ENCODE assay signal across 7 cellular contexts in the genomic region with DNA sequence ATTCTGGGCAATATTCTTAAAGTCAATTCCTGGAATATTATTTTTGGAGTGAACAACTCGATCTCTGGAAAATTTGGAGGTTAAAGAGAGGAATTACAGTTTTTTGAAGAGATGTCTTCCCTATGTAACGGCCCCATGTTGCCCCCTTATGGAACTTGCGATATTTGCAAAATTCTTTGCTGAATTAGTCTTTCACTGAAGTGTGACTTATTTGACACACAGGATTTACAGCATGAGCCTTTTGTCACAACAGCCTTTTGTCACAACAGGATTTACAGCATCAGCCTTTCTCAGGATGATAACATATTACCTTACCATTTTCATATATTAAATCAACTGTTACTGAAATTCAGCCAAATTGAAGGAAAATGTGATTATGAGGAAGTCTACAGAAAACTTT. TPM values are rescaled to one million over a fixed set of nuclear protein-coding genes. Genes with fewer than 3 reads are reported as not detected.
DNase-seq lines count a peak whose midpoint lies in the region; ATAC-seq and TF ChIP-seq lines count a peak whose summit lies in the region.

No MANE protein-coding gene starts in this region.

- H3K4me3 Mint-ChIP-seq in activated CD8-positive, alpha-beta T cell treated with anti-CD3 and anti-CD28 coated beads for 36 hours, result no peak overlapping the region

- peak; percentile 58 for ATAC-seq in activated CD8-positive, alpha-beta T cell treated with anti-CD3 and anti-CD28 coated beads for 36 hours
- ATAC-seq in HG03095 (IDR thresholded peaks at IDR 0.05; ENCODE audit: unreplicated experiment), result no peak

- H3K36me3 Mint-ChIP-seq in activated CD8-positive, alpha-beta T cell treated with anti-CD3 and anti-CD28 coated beads for 36 hours (ENCODE audit: low read depth), result no peaks in the 10 kb centered on the region

- TF ChIP-seq CTCF in activated CD8-positive, alpha-beta T cell treated with anti-CD3 and anti-CD28 coated beads for 36 hours (IDR thresholded peaks at IDR 0.05), result peak; percentile 83

- in situ Hi-C loops in G401 (cut with HindIII; ENCODE audit: low sequenced_read_pairs), result no loop called here

- POLR2A ChIA-PET in activated CD8-positive, alpha-beta T cell treated with anti-CD3 and anti-CD28 coated beads for 36 hours (lab: Charles Lee), result interaction anchor here (0.9 kb wide), 1 partner anchor 17 kb away, joined by 4 read pairs; no protein-coding TSS in a partner anchor

- DNase-seq in G401 (ENCODE audit: low spot score) (peak; percentile 70), H4 (ENCODE audit: low spot score) (peak; percentile 60), NCI-H2196 treated with DMSO at 0.1 percent for 48 hours (lab: John Stamatoyannopoulos, UW; ENCODE audit: unreplicated experiment) (peak; percentile 33), head of caudate nucleus (peak in 23 of 42 donors; percentile 10 to 72 (median 45))
- DNase-seq in activated CD8-positive, alpha-beta T cell treated with anti-CD3 and anti-CD28 coated beads for 36 hours, result peak; percentile 56
- peak; percentile 41 for DNase-seq in stimulated activated CD8-positive, alpha-beta memory T cell treated with anti-CD3 and anti-CD28 coated beads, Interleukin-4, amount 100 ng/mL, for 48 hours

- peaks cover 6% of the 10 kb centered on the region for H3K27me3 Mint-ChIP-seq in activated CD8-positive, alpha-beta T cell treated with anti-CD3 and anti-CD28 coated beads for 36 hours

- CTCF ChIA-PET in activated CD8-positive, alpha-beta T cell treated with anti-CD3 and anti-CD28 coated beads for 36 hours (lab: Charles Lee), result interaction anchor here (0.6 to 3.6 kb wide), 22 partner anchors 9 to 453 kb away, joined by 3 to 52 read pairs (median 6); a partner anchor contains a TSS

- intact Hi-C loops in activated CD8-positive, alpha-beta T cell treated with anti-CD3 and anti-CD28 coated beads for 36 hours (cut with micrococcal nuclease), result loop anchor here (1.0 to 10.0 kb wide), 2 partner anchors 136 to 454 kb away; no protein-coding TSS in a partner anchor
- intact Hi-C loops in head of caudate nucleus (cut with DNase I), result no loop called here

- H3K4me1 Mint-ChIP-seq in activated CD8-positive, alpha-beta T cell treated with anti-CD3 and anti-CD28 coated beads for 36 hours (ENCODE audit: low read depth), result peaks cover 17% of the 10 kb centered on the region

- no peaks in the 10 kb centered on the region for H3K9me3 Mint-ChIP-seq in activated CD8-positive, alpha-beta T cell treated with anti-CD3 and anti-CD28 coated beads for 36 hours

- no peak overlapping the region for H3K27ac Mint-ChIP-seq in activated CD8-positive, alpha-beta T cell treated with anti-CD3 and anti-CD28 coated beads for 36 hours

RNA-seq across cellular contexts. Expression of a gene that starts 37.8 kb away (rescaled TPM):
- total RNA-seq in G401 (2014; rRNA removed; shearing (Covaris generic)), result not detected in 2 replicates
- not detected in 2 replicates for total RNA-seq in H4 (2014; rRNA removed; shearing (Covaris generic))
- not detected for total RNA-seq in activated CD8-positive, alpha-beta T cell treated with anti-CD3 and anti-CD28 coated beads for 36 hours
